17 cellular contexts compared by ENCODE assay signal in the genomic region with DNA sequence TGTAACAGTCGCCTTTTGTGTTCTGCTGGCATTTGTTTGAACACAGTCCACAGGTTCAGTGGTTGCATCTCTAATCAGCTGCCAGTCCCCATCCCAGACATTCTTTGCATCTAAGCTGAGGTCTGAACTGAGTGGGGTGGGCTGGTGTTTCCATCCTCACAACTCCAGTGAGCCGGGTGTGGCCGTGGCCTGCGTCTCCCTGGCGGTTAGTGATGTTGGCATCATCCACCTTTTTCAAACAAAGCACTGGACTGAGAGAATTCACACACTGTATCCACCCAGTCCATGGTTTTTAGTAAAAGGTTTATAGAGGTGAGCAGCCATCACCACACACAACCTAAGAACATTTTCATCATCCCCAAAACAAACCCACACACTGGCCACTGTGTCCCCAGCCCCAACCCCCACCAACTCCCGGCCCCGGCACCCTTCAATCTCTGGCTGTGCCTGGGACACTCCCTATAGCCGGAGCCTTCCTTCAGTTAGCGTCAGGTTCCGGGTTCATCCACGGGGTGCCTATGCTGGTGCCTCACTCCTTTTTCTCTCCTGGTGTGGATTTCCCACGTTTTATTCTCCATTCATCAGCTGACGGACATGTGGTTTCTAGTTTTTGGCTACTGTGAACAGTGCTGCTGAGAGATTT. TPM values are rescaled to one million over a fixed set of nuclear protein-coding genes. Genes with fewer than 3 reads are reported as not detected.
DNase-seq lines count a peak whose midpoint lies in the region; ATAC-seq, FAIRE-seq and TF ChIP-seq lines count a peak whose summit lies in the region.
"Had no signal": no experiment of that assay in that cellular context is flagged by ENCODE, and none has a peak within 500 bp of the region (broad histone marks: within the 10 kb centered on the region; RNA-seq: fewer than 3 reads in every experiment).

No MANE protein-coding gene starts in this region.

- DNase-seq in activated CD8-positive, alpha-beta memory T cell treated with anti-CD3 and anti-CD28 coated beads, Interleukin-2, amount 50 U/mL, for 48 hours: peak; percentile 50
- no peak for DNase-seq in activated CD8-positive, alpha-beta memory T cell treated with anti-CD3 and anti-CD28 coated beads, Interleukin-2, amount 50 U/mL, for 4 hours
- DNase-seq in DND-41: no peak
- no peak for DNase-seq in astrocyte (ENCODE audit: low read depth)
- DNase-seq in neural crest cell (ENCODE audit: low read depth, low spot score): no peak
- no peak for DNase-seq in NCI-H1092 (lab: John Stamatoyannopoulos, UW)
- no peak for DNase-seq in islet precursor cell
- DNase-seq in Right ventricle myocardium inferior (ENCODE audit: missing footprints): no peak
- DNase-seq: ACHN; CD4-positive, alpha-beta T cell; EL; H7; Kasumi-1; MV-4-11; NCI-H1436; NCI-H2029 treated with DMSO at 0.1 percent for 48 hours; NCI-H510A treated with DMSO at 0.1 percent for 48 hours had no signal

- no peak overlapping the region for H3K9ac ChIP-seq in DND-41 (ENCODE audit: low read depth, low read length)
- H3K9ac ChIP-seq in astrocyte (ENCODE audit: low read length): peak overlapping the region; percentile 11

- peak; percentile 8; the same call in 1 of the 3 replicates for ATAC-seq in DND-41 (ENCODE audit: insufficient read depth, low read depth)
- no peak for ATAC-seq in Right ventricle myocardium inferior

- H3K9me3 Mint-ChIP-seq in astrocyte (ENCODE audit: unreplicated experiment) (no peaks in the 10 kb centered on the region), neural crest cell (no peaks in the 10 kb centered on the region)
- H3K9me3 Mint-ChIP-seq: CD4-positive, alpha-beta T cell had no signal

- H3K27me3 Mint-ChIP-seq in astrocyte (ENCODE audit: low read depth, unreplicated experiment): no peaks in the 10 kb centered on the region
- peaks cover 3% of the 10 kb centered on the region for H3K27me3 Mint-ChIP-seq in neural crest cell (ENCODE audit: low read depth)
- H3K27me3 Mint-ChIP-seq: CD4-positive, alpha-beta T cell had no signal

- H3K27me3 ChIP-seq in DND-41 (ENCODE audit: insufficient read depth, low read length, poor library complexity): no peaks in the 10 kb centered on the region
- no peaks in the 10 kb centered on the region for H3K27me3 ChIP-seq in astrocyte (ENCODE audit: insufficient read depth, low read length)

- TF ChIP-seq CTCF in DND-41 (IDR thresholded peaks at IDR 0.05; ENCODE audit: borderline replicate concordance, extremely low read depth, low read length, poor library complexity, severe bottlenecking) (no peak), astrocyte (IDR thresholded peaks at IDR 0.05; ENCODE audit: insufficient read depth, low read depth, low read length) (no peak), neural crest cell (conservative IDR thresholded peaks at IDR 0.05) (no peak)

- H3K36me3 ChIP-seq in DND-41 (ENCODE audit: insufficient read depth, low read length) (peaks cover 45% of the 10 kb centered on the region), astrocyte (ENCODE audit: insufficient read depth, low read length) (peaks cover 5% of the 10 kb centered on the region)

- H3K4me3 ChIP-seq in DND-41 (ENCODE audit: low read depth in 1 of 2, low read length in 2 of 2) (no peak overlapping the region), astrocyte (ENCODE audit: insufficient read depth, low read depth, low read length) (no peak overlapping the region)

- H3K36me3 Mint-ChIP-seq in astrocyte (ENCODE audit: low read depth, unreplicated experiment): peaks cover 4% of the 10 kb centered on the region
- peaks cover 10% of the 10 kb centered on the region for H3K36me3 Mint-ChIP-seq in neural crest cell (ENCODE audit: low read depth)

- intact Hi-C loops in Right ventricle myocardium inferior (cut with DNase I): no loop called here

- H3K27ac ChIP-seq in DND-41 (ENCODE audit: low read length) (no peak overlapping the region), astrocyte (ENCODE audit: low read depth, low read length) (no peak overlapping the region)

- peaks cover 9% of the 10 kb centered on the region for H3K4me1 ChIP-seq in DND-41 (ENCODE audit: insufficient read depth, low read length)
- peaks cover 5% of the 10 kb centered on the region for H3K4me1 ChIP-seq in astrocyte (ENCODE audit: insufficient read depth, low read length)

- H3K27ac Mint-ChIP-seq in astrocyte (ENCODE audit: unreplicated experiment): peak overlapping the region; percentile 66
- no peak overlapping the region for H3K27ac Mint-ChIP-seq in neural crest cell (ENCODE audit: unreplicated experiment)
- H3K27ac Mint-ChIP-seq: CD4-positive, alpha-beta T cell had no signal

- H3K4me3 Mint-ChIP-seq in astrocyte (ENCODE audit: unreplicated experiment) (no peak overlapping the region), neural crest cell (peak overlapping the region; percentile 32)
- H3K4me3 Mint-ChIP-seq: CD4-positive, alpha-beta T cell had no signal

- H3K4me1 Mint-ChIP-seq in astrocyte (ENCODE audit: low read depth, unreplicated experiment): peaks cover 9% of the 10 kb centered on the region
- peaks cover 8% of the 10 kb centered on the region for H3K4me1 Mint-ChIP-seq in neural crest cell

- H4K20me1 ChIP-seq in DND-41 (ENCODE audit: insufficient read depth, low read length) (peaks cover 39% of the 10 kb centered on the region), astrocyte (ENCODE audit: insufficient read depth, low read length) (peaks cover 9% of the 10 kb centered on the region)

- H2AFZ ChIP-seq in DND-41 (ENCODE audit: low read depth, low read length) (no peak overlapping the region), astrocyte (ENCODE audit: low read depth, low read length) (no peak overlapping the region)

- no peaks in the 10 kb centered on the region for H3K9me3 ChIP-seq in DND-41 (ENCODE audit: insufficient read depth, low read length, severe bottlenecking)
- H3K9me3 ChIP-seq in astrocyte (ENCODE audit: insufficient read depth, low read depth, low read length): no peaks in the 10 kb centered on the region

- no peak overlapping the region for H3K4me2 ChIP-seq in DND-41 (ENCODE audit: insufficient read depth, low read length)
- no peak overlapping the region for H3K4me2 ChIP-seq in astrocyte (ENCODE audit: low read length)

- FAIRE-seq in astrocyte (lab: Jason Lieb, UNC): no peak

- H3K79me2 ChIP-seq in DND-41 (ENCODE audit: insufficient read depth, low read length): peaks cover 15% of the 10 kb centered on the region
- peaks cover 10% of the 10 kb centered on the region for H3K79me2 ChIP-seq in astrocyte (ENCODE audit: insufficient read depth, low read length)

RNA-seq across cellular contexts. Expression of gene DDX51, which starts 6.5 kb away (rescaled TPM):
- total RNA-seq in astrocyte (8.2 and 10.2 TPM in 2 replicates), neural crest cell (27.7 and 33.3 TPM in 2 replicates), Right ventricle myocardium inferior (10.4 TPM)

RNA-seq across cellular contexts. Expression of gene NOC4L, which starts 6.7 kb away (rescaled TPM):
- total RNA-seq in astrocyte: 15.7 and 16.5 TPM in 2 replicates
- 36.4 and 40.4 TPM in 2 replicates for total RNA-seq in neural crest cell
- total RNA-seq in Right ventricle myocardium inferior: 9.2 TPM
